In the genomic region with DNA sequence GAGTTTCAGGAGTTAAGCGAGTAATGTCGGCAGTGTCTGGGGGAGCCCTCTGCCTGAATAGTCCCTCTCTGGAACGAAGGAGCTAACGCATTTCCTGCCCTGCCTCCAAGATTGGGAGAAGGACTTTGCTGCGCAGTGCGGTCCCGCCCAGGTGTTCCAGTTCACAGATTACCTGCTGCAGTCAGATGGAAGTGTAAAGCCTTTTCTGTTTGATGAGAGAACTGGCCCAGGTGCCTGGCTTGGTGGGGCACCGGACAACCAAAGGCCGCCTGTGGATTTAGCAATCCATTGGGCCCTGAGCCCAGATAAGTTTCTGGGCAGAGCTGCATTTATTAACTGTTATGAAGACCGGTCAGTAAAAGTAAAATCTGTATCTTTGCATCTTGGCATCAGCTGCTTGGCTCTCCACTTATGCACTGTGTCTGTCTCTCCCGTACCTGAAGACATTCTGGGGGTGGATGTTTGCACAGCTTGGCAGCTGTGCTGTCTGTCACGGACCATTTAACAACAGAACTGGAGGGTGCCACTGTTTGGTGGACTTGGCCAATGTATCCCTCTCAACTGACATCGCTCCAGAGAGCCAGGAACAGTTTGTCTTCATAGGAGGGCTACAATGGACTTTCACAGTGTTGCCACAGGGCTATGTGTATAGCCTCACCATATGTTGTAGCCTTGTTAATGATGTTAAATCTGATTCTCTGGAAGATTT, we compare ENCODE assay signal across 16 cellular contexts.
A peak's percentile ranks its signal among the peaks of the same experiment; 100 is the strongest.
DNase-seq lines count a peak whose midpoint lies in the region; TF ChIP-seq lines count a peak whose summit lies in the region.
"Had no signal": no experiment of that assay in that cellular context is flagged by ENCODE, and none has a peak within 500 bp of the region (broad histone marks: within the 10 kb centered on the region; RNA-seq: fewer than 3 reads in every experiment).

No MANE protein-coding gene starts in this region.

- H3K4me1 Mint-ChIP-seq in Calu3 (ENCODE audit: low read depth, unreplicated experiment), result peaks cover 11% of the 10 kb centered on the region
- H3K4me1 Mint-ChIP-seq in activated T-helper 1 cell treated with anti-CD3 and anti-CD28 coated beads, Interleukin-12 subunit alpha, Interleukin-12 subunit beta, Interleukin-2, Interleukin-4 antibody, amounts not matched to agents 30 ng/mL and 10 ng/mL and 1 ng/mL, durations not matched to agents 14 hours and 24 hours and 36 hours (ENCODE audit: low read depth), result no peaks in the 10 kb centered on the region
- H3K4me1 Mint-ChIP-seq: central memory CD8-positive, alpha-beta T cell had no signal

- peak; percentile 90 for DNase-seq in NCI-H1092 treated with DMSO at 0.1 percent for 48 hours (lab: John Stamatoyannopoulos, UW)
- peak; percentile 79 for DNase-seq in NCI-H345 treated with DMSO at 0.1 percent for 48 hours (lab: John Stamatoyannopoulos, UW; ENCODE audit: unreplicated experiment)
- peak; percentile 17 for DNase-seq in SK-N-DZ (ENCODE audit: low spot score)
- peak; percentile 6 to 46 for DNase-seq in thyroid gland
- no peak for DNase-seq in Calu3
- no peak for DNase-seq in activated T-helper 1 cell treated with anti-CD3 and anti-CD28 coated beads, Interleukin-12 subunit alpha, Interleukin-12 subunit beta, Interleukin-2, Interleukin-4 antibody, amounts not matched to agents 30 ng/mL and 10 ng/mL and 1 ng/mL, durations not matched to agents 14 hours and 24 hours and 36 hours (ENCODE audit: low spot score)
- DNase-seq in GM13977 (ENCODE audit: low spot score), result no peak
- DNase-seq: activated CD4-positive, CD25-positive, alpha-beta regulatory T cell; activated effector memory CD4-positive, alpha-beta T cell treated with anti-CD3 and anti-CD28 coated beads, Interleukin-2, amount 50 U/mL, for 16 hours; AML-193; amniotic stem cell; RPMI8226 had no signal

- intact Hi-C loops in thyroid gland (cut with DNase I) (no loop called here), Calu3 (cut with micrococcal nuclease; ENCODE audit: unreplicated experiment) (no loop called here)
- intact Hi-C loops in activated T-helper 1 cell treated with anti-CD3 and anti-CD28 coated beads, Interleukin-12 subunit alpha, Interleukin-12 subunit beta, Interleukin-2, Interleukin-4 antibody, amounts not matched to agents 30 ng/mL and 10 ng/mL and 1 ng/mL, durations not matched to agents 14 hours and 24 hours and 36 hours (cut with micrococcal nuclease), result no loop called here

- no TSS peak for BruUV-seq in Calu3 (replicated peaks; lab: Mats Ljungman, UMichigan)

- 54 to 66% methylated on average over 8 to 10 of the region's 13 CpGs for WGBS in thyroid gland, 2 donors

- no peak for TF ChIP-seq POLR2A in thyroid gland (IDR thresholded peaks at IDR 0.05)

- peaks cover 3% of the 10 kb centered on the region for H3K9me3 Mint-ChIP-seq in Calu3 (ENCODE audit: low read depth, unreplicated experiment)
- H3K9me3 Mint-ChIP-seq in activated T-helper 1 cell treated with anti-CD3 and anti-CD28 coated beads, Interleukin-12 subunit alpha, Interleukin-12 subunit beta, Interleukin-2, Interleukin-4 antibody, amounts not matched to agents 30 ng/mL and 10 ng/mL and 1 ng/mL, durations not matched to agents 14 hours and 24 hours and 36 hours, result peaks cover 4% of the 10 kb centered on the region

- no peak overlapping the region for H3K4me3 ChIP-seq in thyroid gland (replicated peaks in 1 of 3)
- H3K4me3 ChIP-seq: hepatocyte had no signal

- H3K4me3 Mint-ChIP-seq in Calu3 (ENCODE audit: low read depth, unreplicated experiment), result no peak overlapping the region
- H3K4me3 Mint-ChIP-seq in activated T-helper 1 cell treated with anti-CD3 and anti-CD28 coated beads, Interleukin-12 subunit alpha, Interleukin-12 subunit beta, Interleukin-2, Interleukin-4 antibody, amounts not matched to agents 30 ng/mL and 10 ng/mL and 1 ng/mL, durations not matched to agents 14 hours and 24 hours and 36 hours, result no peak overlapping the region
- H3K4me3 Mint-ChIP-seq: central memory CD8-positive, alpha-beta T cell; natural killer cell treated with Interleukin-12 subunit alpha and Interleukin-12 subunit beta and Interleukin-15 and Interleukin-18, amount 100 ng/mL, for 72 hours; T-helper 1 cell treated with Interleukin-12 subunit alpha and Interleukin-12 subunit beta and Interleukin-4 antibody, amounts not matched to agents 30 μg/mL and 1 μg/mL, for 36 hours had no signal

- H3K27me3 Mint-ChIP-seq in Calu3 (ENCODE audit: unreplicated experiment), result no peaks in the 10 kb centered on the region
- no peaks in the 10 kb centered on the region for H3K27me3 Mint-ChIP-seq in activated T-helper 1 cell treated with anti-CD3 and anti-CD28 coated beads, Interleukin-12 subunit alpha, Interleukin-12 subunit beta, Interleukin-2, Interleukin-4 antibody, amounts not matched to agents 30 ng/mL and 10 ng/mL and 1 ng/mL, durations not matched to agents 14 hours and 24 hours and 36 hours (ENCODE audit: insufficient read depth)
- H3K27me3 Mint-ChIP-seq: central memory CD8-positive, alpha-beta T cell; natural killer cell treated with Interleukin-12 subunit alpha and Interleukin-12 subunit beta and Interleukin-15 and Interleukin-18, amount 100 ng/mL, for 72 hours had no signal

- H3K9me3 ChIP-seq in thyroid gland, result no peaks in the 10 kb centered on the region

- H3K36me3 ChIP-seq in thyroid gland, result no peaks in the 10 kb centered on the region

- H3K4me1 ChIP-seq in thyroid gland, result no peaks in the 10 kb centered on the region

- no peaks in the 10 kb centered on the region for H3K27me3 ChIP-seq in thyroid gland
- H3K27me3 ChIP-seq: hepatocyte had no signal

- no peaks in the 10 kb centered on the region for H3K36me3 Mint-ChIP-seq in Calu3 (ENCODE audit: insufficient read depth, unreplicated experiment)
- H3K36me3 Mint-ChIP-seq in activated T-helper 1 cell treated with anti-CD3 and anti-CD28 coated beads, Interleukin-12 subunit alpha, Interleukin-12 subunit beta, Interleukin-2, Interleukin-4 antibody, amounts not matched to agents 30 ng/mL and 10 ng/mL and 1 ng/mL, durations not matched to agents 14 hours and 24 hours and 36 hours (ENCODE audit: low read depth), result no peaks in the 10 kb centered on the region
- H3K36me3 Mint-ChIP-seq: natural killer cell treated with Interleukin-12 subunit alpha and Interleukin-12 subunit beta and Interleukin-15 and Interleukin-18, amount 100 ng/mL, for 72 hours had no signal

- no peak for TF ChIP-seq CTCF in thyroid gland (IDR thresholded peaks at IDR 0.05)
- TF ChIP-seq CTCF in Calu3 (IDR thresholded peaks at IDR 0.05; ENCODE audit: unreplicated experiment), result no peak
- no peak for TF ChIP-seq CTCF in GM13977 (IDR thresholded peaks at IDR 0.05; ENCODE audit: extremely low read depth, insufficient read depth, missing control alignments)

- in situ Hi-C loops in GM13977 (cut with MboI; ENCODE audit: low pct_unique_long_range_greater_than_20kb, low sequenced_read_pairs, unreplicated experiment), result no loop called here

- no peak overlapping the region for H3K27ac ChIP-seq in thyroid gland
- H3K27ac ChIP-seq: hepatocyte had no signal

- CTCF ChIA-PET in Calu3 (lab: Charles Lee), result no interaction called here

- no peak overlapping the region for H3K27ac Mint-ChIP-seq in Calu3 (ENCODE audit: unreplicated experiment)
- H3K27ac Mint-ChIP-seq in activated T-helper 1 cell treated with anti-CD3 and anti-CD28 coated beads, Interleukin-12 subunit alpha, Interleukin-12 subunit beta, Interleukin-2, Interleukin-4 antibody, amounts not matched to agents 30 ng/mL and 10 ng/mL and 1 ng/mL, durations not matched to agents 14 hours and 24 hours and 36 hours, result no peak overlapping the region
- H3K27ac Mint-ChIP-seq: natural killer cell treated with Interleukin-12 subunit alpha and Interleukin-12 subunit beta and Interleukin-15 and Interleukin-18, amount 100 ng/mL, for 72 hours; T-helper 1 cell treated with Interleukin-12 subunit alpha and Interleukin-12 subunit beta and Interleukin-4 antibody, amounts not matched to agents 30 μg/mL and 1 μg/mL, for 36 hours had no signal

Comparison
In these comparisons a context has a peak if more than half of its experiments do, and no peak if none do; other contexts are left out.
1. DNase-seq: peak in NCI-H1092 treated with DMSO at 0.1 percent for 48 hours (single experiment), NCI-H345 treated with DMSO at 0.1 percent for 48 hours (single experiment), SK-N-DZ (single experiment) and thyroid gland (2 of 2); none in Calu3 (single experiment), activated T-helper 1 cell treated with anti-CD3 and anti-CD28 coated beads, Interleukin-12 subunit alpha, Interleukin-12 subunit beta, Interleukin-2, Interleukin-4 antibody, amounts not matched to agents 30 ng/mL and 10 ng/mL and 1 ng/mL, durations not matched to agents 14 hours and 24 hours and 36 hours (single experiment) and GM13977 (single experiment).